Comparison of ENCODE assay signal across 31 cellular contexts in the genomic region with DNA sequence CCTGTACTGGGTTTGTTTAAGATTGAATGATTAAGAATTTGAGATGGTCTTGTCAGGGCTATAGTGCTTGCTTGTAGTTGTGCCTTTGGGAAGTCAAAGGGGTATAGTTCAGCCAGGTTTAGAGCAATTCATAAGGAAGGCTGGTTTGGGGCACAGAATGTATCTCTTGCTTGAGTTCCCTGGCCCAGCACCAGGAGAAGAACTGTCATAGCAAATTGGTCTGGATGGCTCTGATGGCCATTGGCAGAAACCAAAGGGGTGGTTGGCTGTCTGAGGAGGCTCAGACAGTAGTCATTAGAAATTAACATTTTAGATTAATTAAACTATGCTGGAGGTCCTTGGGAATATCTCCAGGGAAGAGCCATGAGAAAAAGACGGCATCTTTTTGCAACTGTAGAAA. TPM values are rescaled to one million over a fixed set of nuclear protein-coding genes. Genes with fewer than 3 reads are reported as not detected.
A peak's percentile ranks its signal among the peaks of the same experiment; 100 is the strongest.
DNase-seq lines count a peak whose midpoint lies in the region; ATAC-seq and TF ChIP-seq lines count a peak whose summit lies in the region.
"Had no signal": no experiment of that assay in that cellular context is flagged by ENCODE, and none has a peak within 500 bp of the region (broad histone marks: within the 10 kb centered on the region; RNA-seq: fewer than 3 reads in every experiment).

No MANE protein-coding gene starts in this region.

- BruUV-seq in MCF 10A (replicated peaks; lab: Mats Ljungman, UMichigan), result no TSS peak

- H3K27me3 Mint-ChIP-seq in MCF 10A (ENCODE audit: insufficient read depth, unreplicated experiment), result no peaks in the 10 kb centered on the region
- H3K27me3 Mint-ChIP-seq: B cell; CD4-positive, CD25-positive, alpha-beta regulatory T cell had no signal

- peak; percentile 85 for DNase-seq in G401 (ENCODE audit: low spot score)
- DNase-seq in cerebellar cortex (ENCODE audit: low spot score), result peak; percentile 81
- peak; percentile 52 for DNase-seq in cerebellum (ENCODE audit: low spot score)
- no peak for DNase-seq in MCF 10A (ENCODE audit: unreplicated experiment)
- no peak for DNase-seq in NCI-H345 (lab: John Stamatoyannopoulos, UW)
- DNase-seq: 8988T; ACHN; AML-193; BE2C; Caco-2; Calu3; CD4-positive, alpha-beta memory T cell; CD4-positive, alpha-beta T cell; CD4-positive, CD25-positive, alpha-beta regulatory T cell; CD8-positive, alpha-beta memory T cell; CD8-positive, alpha-beta T cell; COR-L47; DMS 273 treated with DMSO at 0.1 percent for 48 hours; DMS153; DMS53; DMS79; DMS79 treated with DMSO at 0.1 percent for 48 hours; DND-41; EL had no signal

- H3K9me3 Mint-ChIP-seq in MCF 10A (ENCODE audit: unreplicated experiment), result no peaks in the 10 kb centered on the region
- H3K9me3 Mint-ChIP-seq: CD4-positive, alpha-beta T cell; CD8-positive, alpha-beta memory T cell; CD8-positive, alpha-beta T cell had no signal

- no peak for ATAC-seq in GM19328 (IDR thresholded peaks at IDR 0.05; ENCODE audit: unreplicated experiment)
- ATAC-seq: A549; CD8-positive, alpha-beta T cell had no signal

- no peak for TF ChIP-seq CTCF in MCF 10A (IDR thresholded peaks at IDR 0.05; ENCODE audit: unreplicated experiment)

- intact Hi-C loops in MCF 10A (cut with micrococcal nuclease), result no loop called here

- no peak overlapping the region for H3K27ac Mint-ChIP-seq in MCF 10A (ENCODE audit: low read depth, unreplicated experiment)
- H3K27ac Mint-ChIP-seq: B cell; CD14-positive monocyte; CD4-positive, alpha-beta memory T cell; CD4-positive, alpha-beta T cell; CD4-positive, CD25-positive, alpha-beta regulatory T cell; CD8-positive, alpha-beta T cell had no signal

- CTCF ChIA-PET in MCF 10A (lab: Yijun Ruan, JAX), result no interaction called here

- POLR2A ChIA-PET in MCF 10A (lab: Yijun Ruan, JAX), result no interaction called here

- in situ Hi-C loops in G401 (cut with HindIII; ENCODE audit: low sequenced_read_pairs), result no loop called here

- no peaks in the 10 kb centered on the region for H3K36me3 Mint-ChIP-seq in MCF 10A (ENCODE audit: insufficient read depth, unreplicated experiment)
- H3K36me3 Mint-ChIP-seq: CD14-positive monocyte; CD4-positive, alpha-beta memory T cell; CD4-positive, CD25-positive, alpha-beta regulatory T cell; CD8-positive, alpha-beta memory T cell; CD8-positive, alpha-beta T cell had no signal

- no peaks in the 10 kb centered on the region for H3K4me1 Mint-ChIP-seq in MCF 10A (ENCODE audit: insufficient read depth, unreplicated experiment)
- H3K4me1 Mint-ChIP-seq: B cell; CD14-positive monocyte; CD4-positive, alpha-beta memory T cell; CD4-positive, CD25-positive, alpha-beta regulatory T cell; CD8-positive, alpha-beta memory T cell had no signal

- no peak overlapping the region for H3K4me3 Mint-ChIP-seq in MCF 10A (ENCODE audit: unreplicated experiment)
- H3K4me3 Mint-ChIP-seq: B cell; CD14-positive monocyte; CD4-positive, alpha-beta memory T cell; CD4-positive, alpha-beta T cell; CD4-positive, CD25-positive, alpha-beta regulatory T cell; CD8-positive, alpha-beta memory T cell; CD8-positive, alpha-beta T cell had no signal

RNA-seq across cellular contexts. Expression of a gene that starts 25.4 kb away (rescaled TPM):
- total RNA-seq in G401 (2014; rRNA removed; shearing (Covaris generic)), result not detected in 2 replicates
- total RNA-seq in cerebellum, result not detected
- not detected in 2 replicates for total RNA-seq in MCF 10A (2022)
- total RNA-seq: A172; A673; B cell; Caco-2; Calu3; CD4-positive, alpha-beta memory T cell; CD4-positive, alpha-beta T cell; CD4-positive, CD25-positive, alpha-beta regulatory T cell; CD8-positive, alpha-beta memory T cell; CD8-positive, alpha-beta T cell; Daoy had no signal

Comparison
In these comparisons a context has a peak if more than half of its experiments do, and no peak if none do; other contexts are left out.
1. DNase-seq: peak in G401 (single experiment), cerebellar cortex (single experiment) and cerebellum (single experiment); none in MCF 10A (single experiment) and NCI-H345 (single experiment).